1 cellular context compared by ENCODE assay signal in genomic region chr1:29896300-29896699, GRCh38.
TF ChIP-seq lines count a peak whose summit lies in the region.

No MANE protein-coding gene starts in this region.

TF ChIP-seq in K562, 482 proteins besides CTCF, POLR2A, EP300 and RAD21 (continued from another document):
- no peak for TF ChIP-seq DEAF1 (CRISPR knock-in tag; IDR thresholded peaks at IDR 0.05)
- TF ChIP-seq E4F1 (CRISPR knock-in tag; IDR thresholded peaks at IDR 0.05; ENCODE audit: borderline replicate concordance): no peak
- no peak for TF ChIP-seq MLX (CRISPR knock-in tag; conservative IDR thresholded peaks at IDR 0.05)
- TF ChIP-seq SREBF1 (IDR thresholded peaks at IDR 0.05; ENCODE audit: borderline replicate concordance, low read depth, low read length): no peak
- TF ChIP-seq NRF1 (conservative IDR thresholded peaks at IDR 0.05 in 1 of 2, IDR thresholded peaks at IDR 0.05 in 1 of 2): no peak
- TF ChIP-seq OTX1 (CRISPR knock-in tag; IDR thresholded peaks at IDR 0.05): no peak
- no peak for TF ChIP-seq COPS2 (conservative IDR thresholded peaks at IDR 0.05)
